Comparison of ENCODE assay signal across 17 cellular contexts in the genomic region with DNA sequence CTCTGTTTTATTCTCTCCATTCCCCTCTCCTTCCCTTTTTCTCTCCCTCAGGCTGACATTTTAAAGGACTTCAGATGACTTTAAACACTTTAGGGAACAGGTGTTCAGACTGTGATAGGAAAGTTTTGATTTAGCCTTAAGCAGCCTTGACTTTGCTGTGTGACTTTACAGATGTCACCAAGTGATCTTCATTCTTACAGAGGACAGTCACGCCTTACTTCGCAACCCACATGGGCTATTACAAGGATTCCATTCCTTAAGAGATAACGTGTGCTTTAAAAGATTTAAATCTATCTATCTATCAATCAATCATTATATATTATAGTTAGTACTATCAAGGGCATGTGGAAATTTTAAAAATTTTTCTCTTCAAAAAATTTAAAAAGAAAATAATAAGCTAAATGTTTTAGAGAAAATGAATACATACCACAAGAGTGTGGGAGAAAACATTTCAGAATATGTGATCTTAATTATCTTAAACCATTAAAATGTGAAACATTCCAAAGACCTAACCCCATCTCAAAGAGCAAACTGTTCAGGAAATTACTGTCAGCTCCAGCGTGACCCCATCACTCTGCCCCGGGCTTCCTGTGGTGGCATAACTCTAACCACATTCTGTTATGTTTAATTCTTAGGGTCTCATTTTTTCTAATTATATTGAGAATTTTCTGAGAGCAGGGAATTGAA.
DNase-seq lines count a peak whose midpoint lies in the region; ATAC-seq lines count a peak whose summit lies in the region.
"Had no signal": no experiment of that assay in that cellular context is flagged by ENCODE, and none has a peak within 500 bp of the region (broad histone marks: within the 10 kb centered on the region; RNA-seq: fewer than 3 reads in every experiment).

No MANE protein-coding gene starts in this region.

- peak; percentile 51 for DNase-seq in HS-5 (ENCODE audit: low read depth)
- peak; percentile 7 for DNase-seq in amniotic stem cell (lab: John Stamatoyannopoulos, UW)
- DNase-seq in foreskin melanocyte: peak; percentile 92
- no peak for DNase-seq in effector CD8-positive, alpha-beta T cell (lab: John Stamatoyannopoulos, UW)
- no peak for DNase-seq in activated T-cell treated with anti-CD3 and anti-CD28 coated beads, Interleukin-2, amount 50 U/mL, for 48 hours
- DNase-seq in activated gamma-delta T cell treated with Interleukin-2 at 50 U/mL for 16 hours: no peak
- DNase-seq: activated naive CD4-positive, alpha-beta T cell; CD4-positive, alpha-beta T cell; effector memory CD4-positive, alpha-beta T cell; mesendoderm; NCI-H1105; NCI-H2171; stimulated activated CD4-positive, alpha-beta T cell treated with anti-CD3 and anti-CD28 coated beads, Interleukin-4, amount 100 ng/mL, for 4 hours; T-helper 2 cell had no signal

- no peak for ATAC-seq in HG03571 (IDR thresholded peaks at IDR 0.05; ENCODE audit: unreplicated experiment)
- ATAC-seq: activated CD4-positive, CD25-positive, alpha-beta regulatory T cell treated with anti-CD3 and anti-CD28 coated beads, Interleukin-2, amount 50 U/mL, for 24 hours; GM12878 had no signal

Comparison
In these comparisons a context has a peak if more than half of its experiments do, and no peak if none do; other contexts are left out.
1. DNase-seq: peak in HS-5 (single experiment), amniotic stem cell (single experiment) and foreskin melanocyte (single experiment); none in effector CD8-positive, alpha-beta T cell (single experiment), activated T-cell treated with anti-CD3 and anti-CD28 coated beads, Interleukin-2, amount 50 U/mL, for 48 hours (0 of 2) and activated gamma-delta T cell treated with Interleukin-2 at 50 U/mL for 16 hours (single experiment).